13 cellular contexts compared by ENCODE assay signal in the genomic region with DNA sequence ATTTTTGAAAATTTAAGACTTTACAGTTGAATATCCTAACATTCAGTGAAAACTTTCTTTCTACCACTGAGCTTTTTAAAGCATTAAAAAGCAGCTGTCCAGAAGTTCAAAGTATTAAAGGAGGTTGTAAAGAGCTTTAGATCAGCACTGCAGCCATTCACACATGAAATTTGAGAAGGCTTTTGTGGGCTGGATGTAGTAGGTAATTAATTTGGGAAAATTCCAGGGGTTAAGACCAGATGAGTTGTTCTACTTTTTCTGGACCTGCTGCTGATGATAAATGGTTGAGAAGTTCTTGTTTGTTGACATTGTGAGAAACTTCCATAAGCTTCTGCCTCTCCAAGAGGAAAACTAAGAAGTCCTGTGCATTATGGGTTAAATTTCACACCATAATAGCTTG.
DNase-seq lines count a peak whose midpoint lies in the region; FAIRE-seq and TF ChIP-seq lines count a peak whose summit lies in the region.
"Had no signal": no experiment of that assay in that cellular context is flagged by ENCODE, and none has a peak within 500 bp of the region (broad histone marks: within the 10 kb centered on the region; RNA-seq: fewer than 3 reads in every experiment).

No MANE protein-coding gene starts in this region.

- H3K27me3 ChIP-seq in SJCRH30 (no peaks in the 10 kb centered on the region), smooth muscle cell (ENCODE audit: low read depth) (no peaks in the 10 kb centered on the region)

- H3K36me3 ChIP-seq in SJCRH30, result no peaks in the 10 kb centered on the region
- no peaks in the 10 kb centered on the region for H3K36me3 ChIP-seq in smooth muscle cell (ENCODE audit: low read depth)

- H3K79me2 ChIP-seq in smooth muscle cell (ENCODE audit: low read depth), result no peaks in the 10 kb centered on the region

- H3K4me1 ChIP-seq in SJCRH30, result no peaks in the 10 kb centered on the region
- H3K4me1 ChIP-seq in smooth muscle cell (ENCODE audit: low read depth), result peaks cover 5% of the 10 kb centered on the region

- H3K27ac ChIP-seq in SJCRH30 (no peak overlapping the region), smooth muscle cell (ENCODE audit: low read depth) (no peak overlapping the region)

- DNase-seq in NCI-H748 (lab: John Stamatoyannopoulos, UW; ENCODE audit: unreplicated experiment) (peak; percentile 39), NCI-H748 treated with DMSO at 0.1 percent for 48 hours (lab: John Stamatoyannopoulos, UW) (no peak), NCI-H2171 treated with DMSO at 0.1 percent for 48 hours (lab: John Stamatoyannopoulos, UW) (peak; percentile 40), SJCRH30 (peak; percentile 26 to 67), smooth muscle cell (lab: John Stamatoyannopoulos, UW; ENCODE audit: unreplicated experiment) (no peak), GM20000 (ENCODE audit: low spot score) (no peak), GM19239 (ENCODE audit: insufficient read length, low spot score) (no peak), A172 (ENCODE audit: low spot score) (no peak)
- DNase-seq: C1 segment of cervical spinal cord; H9; NCI-H1436 treated with DMSO at 0.1 percent for 48 hours; NCI-H2029 treated with DMSO at 0.1 percent for 48 hours; NK-92 treated with Interleukin-12 subunit alpha and Interleukin-12 subunit beta, amount 100 ng/mL, for 24 hours had no signal

- H3K9me3 ChIP-seq in SJCRH30 (replicated peaks) (no peaks in the 10 kb centered on the region), smooth muscle cell (replicated peaks; ENCODE audit: low read depth) (no peaks in the 10 kb centered on the region)

- H3K4me2 ChIP-seq in smooth muscle cell, result peak overlapping the region; percentile 13

- H3F3A ChIP-seq in smooth muscle cell (ENCODE audit: low read depth), result no peaks in the 10 kb centered on the region

- no peaks in the 10 kb centered on the region for H4K20me1 ChIP-seq in smooth muscle cell (ENCODE audit: low read depth)

- no peak for FAIRE-seq in GM19239 (lab: Jason Lieb, UNC)

- no peak overlapping the region for H3K9ac ChIP-seq in smooth muscle cell (ENCODE audit: low read depth)

- H3K4me3 ChIP-seq in SJCRH30, result no peak overlapping the region
- no peak overlapping the region for H3K4me3 ChIP-seq in smooth muscle cell

- TF ChIP-seq CTCF in smooth muscle cell (IDR thresholded peaks at IDR 0.05; ENCODE audit: borderline replicate concordance, insufficient read depth, poor library complexity, severe bottlenecking) (no peak), GM20000 (IDR thresholded peaks at IDR 0.05; ENCODE audit: extremely low read depth, missing control alignments) (no peak)

- H2AFZ ChIP-seq in smooth muscle cell (ENCODE audit: low read depth), result no peak overlapping the region

Comparison
In these comparisons a context has a peak if more than half of its experiments do, and no peak if none do; other contexts are left out.
1. DNase-seq: peak in NCI-H748 (single experiment), NCI-H2171 treated with DMSO at 0.1 percent for 48 hours (single experiment) and SJCRH30 (2 of 2); none in NCI-H748 treated with DMSO at 0.1 percent for 48 hours (single experiment), smooth muscle cell (single experiment), GM20000 (single experiment), GM19239 (single experiment) and A172 (single experiment).